In the genomic region with DNA sequence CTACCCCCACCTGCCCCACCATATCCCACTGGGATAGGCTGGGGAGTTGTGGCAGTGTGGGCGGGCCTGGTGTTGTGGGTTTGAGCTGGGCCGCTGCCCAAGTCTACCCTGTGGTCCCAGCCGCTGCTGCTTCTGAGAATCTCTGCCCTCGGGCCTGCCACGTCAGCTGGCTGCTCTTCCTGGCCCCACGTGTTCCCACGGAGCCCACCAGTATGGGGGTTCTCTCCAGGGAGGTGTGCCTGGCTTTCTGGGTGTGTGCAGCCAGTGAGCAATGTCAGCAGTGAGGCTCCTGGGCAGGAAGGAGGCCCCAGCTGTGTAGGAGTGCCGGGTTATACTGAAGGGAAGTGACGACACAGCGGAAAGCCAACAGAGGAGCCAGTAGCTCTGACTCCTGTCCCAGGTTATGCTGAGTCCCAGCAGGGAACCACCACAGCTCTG, we compare ENCODE assay signal across 8 cellular contexts. TPM values are rescaled to one million over a fixed set of nuclear protein-coding genes. Genes with fewer than 3 reads are reported as not detected.
DNase-seq lines count a peak whose midpoint lies in the region; ATAC-seq lines count a peak whose summit lies in the region.

No MANE protein-coding gene starts in this region.

- H3K36me3 ChIP-seq in HUES48 (ENCODE audit: control insufficient read depth, insufficient read depth, low read length) (peaks cover 14% of the 10 kb centered on the region), mesendoderm (ENCODE audit: control insufficient read depth, insufficient read depth, low read length) (peaks cover 2% of the 10 kb centered on the region)

- H3K79me2 ChIP-seq in mesendoderm (ENCODE audit: control insufficient read depth, insufficient read depth, low read length): peaks cover 70% of the 10 kb centered on the region

- H3K4me1 ChIP-seq in HUES48 (ENCODE audit: control insufficient read depth, insufficient read depth, low read length) (peaks cover 44% of the 10 kb centered on the region), mesendoderm (ENCODE audit: control insufficient read depth, low read depth, low read length) (peaks cover 29% of the 10 kb centered on the region)

- peak overlapping the region; percentile 98 for H2BK5ac ChIP-seq in mesendoderm (ENCODE audit: low read length)

- H2AK5ac ChIP-seq in mesendoderm (ENCODE audit: low read length): peak overlapping the region; percentile 99

- H3K27ac ChIP-seq in HUES48 (ENCODE audit: low read depth, low read length) (peak overlapping the region; percentile 95), mesendoderm (ENCODE audit: low read depth, low read length) (peak overlapping the region; percentile 88)

- peak overlapping the region; percentile 91 for H3K27ac Mint-ChIP-seq in central memory CD8-positive, alpha-beta T cell (ENCODE audit: low read depth)

- H3K4me2 ChIP-seq in mesendoderm (ENCODE audit: low read length): peak overlapping the region; percentile 35

- peaks cover 47% of the 10 kb centered on the region for H3K79me1 ChIP-seq in mesendoderm (ENCODE audit: low read length)

- in situ Hi-C loops in ACHN (cut with HindIII; ENCODE audit: low pct_ligation_motif_present, low pct_unique_long_range_greater_than_20kb, low sequenced_read_pairs): no loop called here

- no peaks in the 10 kb centered on the region for H3K27me3 ChIP-seq in HUES48 (ENCODE audit: control insufficient read depth, insufficient read depth, low read length)
- no peaks in the 10 kb centered on the region for H3K27me3 ChIP-seq in mesendoderm (ENCODE audit: insufficient read depth, low read length, poor library complexity)

- H2BK15ac ChIP-seq in mesendoderm (replicated peaks; ENCODE audit: low read depth): no peak overlapping the region

- no peak overlapping the region for H2BK120ac ChIP-seq in mesendoderm (ENCODE audit: low read depth, low read length)

- peaks cover 70% of the 10 kb centered on the region for H3K4me1 Mint-ChIP-seq in central memory CD8-positive, alpha-beta T cell

- ATAC-seq in GM19455 (IDR thresholded peaks at IDR 0.05; ENCODE audit: unreplicated experiment): peak; percentile 46
- peak; percentile 87 for ATAC-seq in central memory CD8-positive, alpha-beta T cell (replicated peaks; ENCODE audit: extremely low read depth, poor library complexity, severe bottlenecking)

- peak overlapping the region; percentile 46; the same call in 1 of the 2 replicates for H3K9ac ChIP-seq in HUES48 (ENCODE audit: low read depth, low read length)
- H3K9ac ChIP-seq in mesendoderm (ENCODE audit: low read length): peak overlapping the region; percentile 85

- WGBS in mesendoderm (ENCODE audit: extremely low coverage, insufficient coverage, low lambda C conversion rate): no CpG with 5 or more reads among the region's 10 CpGs

- H3K23ac ChIP-seq in mesendoderm (ENCODE audit: low read length): peak overlapping the region; percentile 98

- H3K56ac ChIP-seq in mesendoderm (ENCODE audit: low read length): peak overlapping the region; percentile 95

- H3K9me3 ChIP-seq in HUES48 (ENCODE audit: control insufficient read depth, insufficient read depth, low read length): no peaks in the 10 kb centered on the region

- peak overlapping the region; percentile 79 for H3K4me3 Mint-ChIP-seq in central memory CD8-positive, alpha-beta T cell

- H3K36me3 Mint-ChIP-seq in central memory CD8-positive, alpha-beta T cell (ENCODE audit: insufficient read depth): peaks cover 44% of the 10 kb centered on the region

- no peak overlapping the region for H3K4me3 ChIP-seq in HUES48 (ENCODE audit: low read depth, low read length)
- H3K4me3 ChIP-seq in mesendoderm (ENCODE audit: low read length): no peak overlapping the region

- H3K27me3 Mint-ChIP-seq in central memory CD8-positive, alpha-beta T cell: no peaks in the 10 kb centered on the region

- H3K18ac ChIP-seq in mesendoderm (ENCODE audit: low read length): peak overlapping the region; percentile 6

- H4K5ac ChIP-seq in mesendoderm (ENCODE audit: low read length): no peak overlapping the region

- peak overlapping the region; percentile 56 for H3K4ac ChIP-seq in mesendoderm (ENCODE audit: low read depth, low read length)

- H4K8ac ChIP-seq in mesendoderm (ENCODE audit: low read depth, low read length): no peak overlapping the region

- DNase-seq in ACHN (peak; percentile 68), mesendoderm (peak; percentile 95), NCI-H1105 (lab: John Stamatoyannopoulos, UW) (no peak)
- peak; percentile 44 to 69 (median 60) for DNase-seq in activated CD4-positive, CD25-positive, alpha-beta regulatory T cell (lab: John Stamatoyannopoulos, UW)
- DNase-seq in central memory CD8-positive, alpha-beta T cell (ENCODE audit: low spot score in 2 of 2): peak; percentile 51 to 69
- DNase-seq in stimulated activated CD8-positive, alpha-beta memory T cell treated with anti-CD3 and anti-CD28 coated beads, Interleukin-4, amount 100 ng/mL, for 4 hours (ENCODE audit: low read depth in 2 of 2, low spot score in 1 of 2): peak; percentile 64 to 75

- no peaks in the 10 kb centered on the region for H3K9me3 Mint-ChIP-seq in central memory CD8-positive, alpha-beta T cell

RNA-seq across cellular contexts. Expression of a gene that starts 10.5 kb away (rescaled TPM):
- 218 TPM for polyA plus RNA-seq in mesendoderm (2013, experiment 1 of 2)
- polyA plus RNA-seq in mesendoderm (2013, experiment 2 of 2): 223 TPM

RNA-seq across cellular contexts. Expression of a gene that starts 22.4 kb away (rescaled TPM):
- 1.9 TPM for polyA plus RNA-seq in mesendoderm (2013, experiment 1 of 2)
- 2.2 TPM for polyA plus RNA-seq in mesendoderm (2013, experiment 2 of 2)

RNA-seq across cellular contexts. Expression of a gene that starts 32.4 kb away (rescaled TPM):
- polyA plus RNA-seq in mesendoderm (2013, experiment 1 of 2): 0.06 TPM
- polyA plus RNA-seq in mesendoderm (2013, experiment 2 of 2): 0.06 TPM

RNA-seq across cellular contexts. Expression of a gene that starts 41.5 kb away (rescaled TPM):
- polyA plus RNA-seq in mesendoderm (2013, experiment 1 of 2): 0.48 TPM
- polyA plus RNA-seq in mesendoderm (2013, experiment 2 of 2): 0.42 TPM

RNA-seq across cellular contexts. Expression of a gene that starts 45.7 kb away (rescaled TPM):
- polyA plus RNA-seq in mesendoderm (2013, experiment 1 of 2): 76.8 TPM
- 74.0 TPM for polyA plus RNA-seq in mesendoderm (2013, experiment 2 of 2)
